15 cellular contexts compared by ENCODE assay signal in the genomic region with DNA sequence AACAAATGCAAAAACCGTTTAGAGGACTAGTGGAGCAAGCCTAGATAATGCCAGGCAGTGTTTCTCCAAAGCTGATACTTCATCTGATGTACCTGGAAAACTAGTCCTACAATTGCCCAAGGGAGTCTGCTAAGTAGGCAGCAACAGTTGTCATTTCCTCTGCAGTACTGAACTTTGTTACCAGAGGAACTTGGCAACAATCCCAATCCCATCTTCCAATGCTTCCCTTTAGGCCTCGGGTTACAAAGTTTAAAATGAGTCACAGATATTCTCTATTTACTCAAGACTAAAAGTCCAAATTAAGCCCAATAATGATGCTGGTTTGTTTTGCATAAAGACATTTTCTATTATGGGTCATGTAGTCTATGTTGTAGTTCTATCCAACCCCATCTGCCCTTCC.
A peak's percentile ranks its signal among the peaks of the same experiment; 100 is the strongest.
DNase-seq lines count a peak whose midpoint lies in the region; ATAC-seq and TF ChIP-seq lines count a peak whose summit lies in the region.
"Had no signal": no experiment of that assay in that cellular context is flagged by ENCODE, and none has a peak within 500 bp of the region (broad histone marks: within the 10 kb centered on the region; RNA-seq: fewer than 3 reads in every experiment).

No MANE protein-coding gene starts in this region.

- H3K9me3 ChIP-seq in PC-3 (ENCODE audit: low read length), result no peaks in the 10 kb centered on the region

- no peaks in the 10 kb centered on the region for H3F3A ChIP-seq in PC-3 (ENCODE audit: low read length, unreplicated experiment)

- no peaks in the 10 kb centered on the region for H3K27me3 ChIP-seq in PC-3 (ENCODE audit: low read length)

- ATAC-seq in PC-3 (peak; percentile 22; the same call in 1 of the 2 replicates), GM19467 (IDR thresholded peaks at IDR 0.05; ENCODE audit: unreplicated experiment) (no peak)
- ATAC-seq: activated CD4-positive, alpha-beta T cell treated with anti-CD3 and anti-CD28 coated beads for 36 hours; activated naive CD8-positive, alpha-beta T cell treated with anti-CD3 and anti-CD28 coated beads, Interleukin-2, amount 50 U/mL, for 24 hours; left lobe of liver; naive thymus-derived CD8-positive, alpha-beta T cell had no signal

- intact Hi-C loops in PC-3 (cut with micrococcal nuclease), result no loop called here

- peaks cover 6% of the 10 kb centered on the region for H3K4me1 ChIP-seq in PC-3 (ENCODE audit: insufficient read depth, low read length)

- 0 out of 2 replicates have a peak overlapping the region, but pooled peaks have one; percentile 16 for H3K27ac ChIP-seq in PC-3 (ENCODE audit: low read length)
- H3K27ac ChIP-seq: C4-2B had no signal

- POLR2A ChIA-PET in PC-3 (lab: Charles Lee; ENCODE audit: unreplicated experiment), result no interaction called here

- H3K79me2 ChIP-seq in PC-3 (ENCODE audit: low read length), result no peaks in the 10 kb centered on the region

- H2AFZ ChIP-seq in PC-3 (ENCODE audit: low read length), result no peak overlapping the region

- no TSS peak for BruUV-seq in PC-3 (replicated peaks; lab: Mats Ljungman, UMichigan)

- no peaks in the 10 kb centered on the region for H4K20me1 ChIP-seq in PC-3 (ENCODE audit: low read length)

- H3K4me2 ChIP-seq in PC-3 (ENCODE audit: low read length), result peak overlapping the region; percentile 63

- DNase-seq in H4 (ENCODE audit: low spot score) (peak; percentile 2), PC-3 (peak; percentile 82), fibroblast of gingiva (ENCODE audit: low read depth) (peak; percentile 27), renal cortical epithelial cell (ENCODE audit: low read depth) (peak; percentile 46), NCI-H524 (lab: John Stamatoyannopoulos, UW) (no peak), GM19238 (ENCODE audit: insufficient read length, low spot score) (no peak)
- no peak for DNase-seq in activated CD4-positive, CD25-positive, alpha-beta regulatory T cell treated with anti-CD3 and anti-CD28 coated beads, Interleukin-2, amount 50 U/mL, for 72 hours
- DNase-seq: activated CD4-positive, alpha-beta T cell treated with anti-CD3 and anti-CD28 coated beads for 36 hours; activated naive CD8-positive, alpha-beta T cell treated with anti-CD3 and anti-CD28 coated beads, Interleukin-2, amount 50 U/mL, for 24 hours; cerebellar nuclear complex; naive thymus-derived CD8-positive, alpha-beta T cell; NCI-H187 had no signal

- H3K9ac ChIP-seq in PC-3 (ENCODE audit: low read length), result no peak overlapping the region

- no peaks in the 10 kb centered on the region for H3K9me2 ChIP-seq in PC-3 (replicated peaks; ENCODE audit: low read length)

- CTCF ChIA-PET in PC-3 (lab: Charles Lee), result no interaction called here

- H3K36me3 ChIP-seq in PC-3 (ENCODE audit: low read depth, low read length), result no peaks in the 10 kb centered on the region

- no peak for TF ChIP-seq CTCF in PC-3 (conservative IDR thresholded peaks at IDR 0.05; ENCODE audit: low read depth, low read length)

- no peak overlapping the region for H3K4me3 ChIP-seq in PC-3 (ENCODE audit: low read length)

Comparison
In these comparisons a context has a peak if more than half of its experiments do, and no peak if none do; other contexts are left out.
1. DNase-seq: peak in H4 (single experiment), PC-3 (single experiment), fibroblast of gingiva (single experiment) and renal cortical epithelial cell (single experiment); none in NCI-H524 (0 of 2), activated CD4-positive, CD25-positive, alpha-beta regulatory T cell treated with anti-CD3 and anti-CD28 coated beads, Interleukin-2, amount 50 U/mL, for 72 hours (single experiment) and GM19238 (single experiment).